Comparison of ENCODE assay signal across 1 cellular context in the genomic region with DNA sequence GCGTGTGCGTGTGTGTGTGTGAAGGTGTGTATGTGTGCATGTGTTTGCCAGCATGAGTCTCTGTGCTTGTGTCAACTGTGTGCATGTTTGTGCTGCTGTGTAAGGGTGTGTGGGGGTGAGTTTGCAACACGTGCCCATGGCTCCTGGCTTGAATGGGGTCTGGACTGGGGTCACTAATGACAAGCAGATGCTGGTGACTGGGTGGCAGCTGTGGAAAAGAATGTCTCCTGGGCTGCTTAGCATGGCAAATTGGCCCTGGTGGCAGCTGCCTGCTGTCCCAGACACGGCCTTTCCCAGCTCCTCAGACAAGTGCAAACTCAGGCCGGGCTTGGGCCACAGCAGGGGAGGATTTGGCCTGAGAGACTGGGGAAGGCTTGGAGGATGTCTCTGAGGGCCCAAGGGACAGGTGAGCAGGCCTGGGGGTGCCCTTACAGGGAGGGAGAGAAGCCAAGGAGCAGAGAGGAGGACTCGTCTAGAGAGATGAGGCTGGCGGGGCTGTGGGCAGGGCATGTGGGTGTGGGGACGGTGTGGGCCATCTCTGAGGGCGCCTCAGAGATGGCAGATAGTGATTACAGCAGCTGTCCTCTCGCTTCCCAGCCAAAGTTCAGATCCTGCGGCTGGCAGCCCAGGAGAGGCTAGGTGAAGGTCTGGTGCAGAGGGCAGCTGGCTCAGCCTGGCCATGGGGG.
TF ChIP-seq lines count a peak whose summit lies in the region.

No MANE protein-coding gene starts in this region.

TF ChIP-seq in K562, 482 proteins besides CTCF, POLR2A, EP300 and RAD21 (continues in another document):
- TF ChIP-seq, protein P1, sequence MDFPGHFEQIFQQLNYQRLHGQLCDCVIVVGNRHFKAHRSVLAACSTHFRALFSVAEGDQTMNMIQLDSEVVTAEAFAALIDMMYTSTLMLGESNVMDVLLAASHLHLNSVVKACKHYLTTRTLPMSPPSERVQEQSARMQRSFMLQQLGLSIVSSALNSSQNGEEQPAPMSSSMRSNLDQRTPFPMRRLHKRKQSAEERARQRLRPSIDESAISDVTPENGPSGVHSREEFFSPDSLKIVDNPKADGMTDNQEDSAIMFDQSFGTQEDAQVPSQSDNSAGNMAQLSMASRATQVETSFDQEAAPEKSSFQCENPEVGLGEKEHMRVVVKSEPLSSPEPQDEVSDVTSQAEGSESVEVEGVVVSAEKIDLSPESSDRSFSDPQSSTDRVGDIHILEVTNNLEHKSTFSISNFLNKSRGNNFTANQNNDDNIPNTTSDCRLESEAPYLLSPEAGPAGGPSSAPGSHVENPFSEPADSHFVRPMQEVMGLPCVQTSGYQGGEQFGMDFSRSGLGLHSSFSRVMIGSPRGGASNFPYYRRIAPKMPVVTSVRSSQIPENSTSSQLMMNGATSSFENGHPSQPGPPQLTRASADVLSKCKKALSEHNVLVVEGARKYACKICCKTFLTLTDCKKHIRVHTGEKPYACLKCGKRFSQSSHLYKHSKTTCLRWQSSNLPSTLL (IDR thresholded peaks at IDR 0.05) = no peak
- TF ChIP-seq OTX1 (CRISPR knock-in tag; IDR thresholded peaks at IDR 0.05) = no peak
- TF ChIP-seq NRF1 (conservative IDR thresholded peaks at IDR 0.05 in 1 of 2, IDR thresholded peaks at IDR 0.05 in 1 of 2) = no peak
- TF ChIP-seq, protein P2, sequence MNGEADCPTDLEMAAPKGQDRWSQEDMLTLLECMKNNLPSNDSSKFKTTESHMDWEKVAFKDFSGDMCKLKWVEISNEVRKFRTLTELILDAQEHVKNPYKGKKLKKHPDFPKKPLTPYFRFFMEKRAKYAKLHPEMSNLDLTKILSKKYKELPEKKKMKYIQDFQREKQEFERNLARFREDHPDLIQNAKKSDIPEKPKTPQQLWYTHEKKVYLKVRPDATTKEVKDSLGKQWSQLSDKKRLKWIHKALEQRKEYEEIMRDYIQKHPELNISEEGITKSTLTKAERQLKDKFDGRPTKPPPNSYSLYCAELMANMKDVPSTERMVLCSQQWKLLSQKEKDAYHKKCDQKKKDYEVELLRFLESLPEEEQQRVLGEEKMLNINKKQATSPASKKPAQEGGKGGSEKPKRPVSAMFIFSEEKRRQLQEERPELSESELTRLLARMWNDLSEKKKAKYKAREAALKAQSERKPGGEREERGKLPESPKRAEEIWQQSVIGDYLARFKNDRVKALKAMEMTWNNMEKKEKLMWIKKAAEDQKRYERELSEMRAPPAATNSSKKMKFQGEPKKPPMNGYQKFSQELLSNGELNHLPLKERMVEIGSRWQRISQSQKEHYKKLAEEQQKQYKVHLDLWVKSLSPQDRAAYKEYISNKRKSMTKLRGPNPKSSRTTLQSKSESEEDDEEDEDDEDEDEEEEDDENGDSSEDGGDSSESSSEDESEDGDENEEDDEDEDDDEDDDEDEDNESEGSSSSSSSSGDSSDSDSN (IDR thresholded peaks at IDR 0.05; ENCODE audit: borderline replicate concordance in 1 of 2, low read depth in 2 of 2, low read length in 2 of 2) = no peak
- TF ChIP-seq, protein P3, sequence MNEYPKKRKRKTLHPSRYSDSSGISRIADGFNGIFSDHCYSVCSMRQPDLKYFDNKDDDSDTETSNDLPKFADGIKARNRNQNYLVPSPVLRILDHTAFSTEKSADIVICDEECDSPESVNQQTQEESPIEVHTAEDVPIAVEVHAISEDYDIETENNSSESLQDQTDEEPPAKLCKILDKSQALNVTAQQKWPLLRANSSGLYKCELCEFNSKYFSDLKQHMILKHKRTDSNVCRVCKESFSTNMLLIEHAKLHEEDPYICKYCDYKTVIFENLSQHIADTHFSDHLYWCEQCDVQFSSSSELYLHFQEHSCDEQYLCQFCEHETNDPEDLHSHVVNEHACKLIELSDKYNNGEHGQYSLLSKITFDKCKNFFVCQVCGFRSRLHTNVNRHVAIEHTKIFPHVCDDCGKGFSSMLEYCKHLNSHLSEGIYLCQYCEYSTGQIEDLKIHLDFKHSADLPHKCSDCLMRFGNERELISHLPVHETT (CRISPR knock-in tag; conservative IDR thresholded peaks at IDR 0.05 in 1 of 2, IDR thresholded peaks at IDR 0.05 in 1 of 2) = no peak
- no peak for TF ChIP-seq ZNF780A (CRISPR knock-in tag; IDR thresholded peaks at IDR 0.05)
- 0 out of 2 replicates have a peak, but pooled peaks have one; percentile 18 for TF ChIP-seq LCOR (CRISPR knock-in tag; IDR thresholded peaks at IDR 0.05)
- TF ChIP-seq KAT8 (IDR thresholded peaks at IDR 0.05; ENCODE audit: low read depth) = no peak
- TF ChIP-seq RBM17 (IDR thresholded peaks at IDR 0.05; ENCODE audit: borderline replicate concordance, low read depth, low read length) = no peak
- TF ChIP-seq, protein P4, sequence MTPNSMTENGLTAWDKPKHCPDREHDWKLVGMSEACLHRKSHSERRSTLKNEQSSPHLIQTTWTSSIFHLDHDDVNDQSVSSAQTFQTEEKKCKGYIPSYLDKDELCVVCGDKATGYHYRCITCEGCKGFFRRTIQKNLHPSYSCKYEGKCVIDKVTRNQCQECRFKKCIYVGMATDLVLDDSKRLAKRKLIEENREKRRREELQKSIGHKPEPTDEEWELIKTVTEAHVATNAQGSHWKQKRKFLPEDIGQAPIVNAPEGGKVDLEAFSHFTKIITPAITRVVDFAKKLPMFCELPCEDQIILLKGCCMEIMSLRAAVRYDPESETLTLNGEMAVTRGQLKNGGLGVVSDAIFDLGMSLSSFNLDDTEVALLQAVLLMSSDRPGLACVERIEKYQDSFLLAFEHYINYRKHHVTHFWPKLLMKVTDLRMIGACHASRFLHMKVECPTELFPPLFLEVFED (CRISPR knock-in tag; conservative IDR thresholded peaks at IDR 0.05) = no peak
- TF ChIP-seq ZNF785 (CRISPR knock-in tag; IDR thresholded peaks at IDR 0.05) = no peak
- TF ChIP-seq, protein P5, sequence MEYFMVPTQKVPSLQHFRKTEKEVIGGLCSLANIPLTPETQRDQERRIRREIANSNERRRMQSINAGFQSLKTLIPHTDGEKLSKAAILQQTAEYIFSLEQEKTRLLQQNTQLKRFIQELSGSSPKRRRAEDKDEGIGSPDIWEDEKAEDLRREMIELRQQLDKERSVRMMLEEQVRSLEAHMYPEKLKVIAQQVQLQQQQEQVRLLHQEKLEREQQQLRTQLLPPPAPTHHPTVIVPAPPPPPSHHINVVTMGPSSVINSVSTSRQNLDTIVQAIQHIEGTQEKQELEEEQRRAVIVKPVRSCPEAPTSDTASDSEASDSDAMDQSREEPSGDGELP (CRISPR knock-in tag; IDR thresholded peaks at IDR 0.05; ENCODE audit: borderline replicate concordance) = 0 out of 2 replicates have a peak, but pooled peaks have one; percentile 27
- no peak for TF ChIP-seq SOX6 (IDR thresholded peaks at IDR 0.05)
- no peak for TF ChIP-seq NFYB (IDR thresholded peaks at IDR 0.05; ENCODE audit: extremely low read depth, insufficient read length)
- TF ChIP-seq MCM5 (IDR thresholded peaks at IDR 0.05; ENCODE audit: low read depth) = no peak
- TF ChIP-seq KAT2B (IDR thresholded peaks at IDR 0.05; ENCODE audit: low read depth, low read length) = no peak
- no peak for TF ChIP-seq CHCHD3 (CRISPR knock-in tag; IDR thresholded peaks at IDR 0.05)
- TF ChIP-seq CBX5 (IDR thresholded peaks at IDR 0.05; ENCODE audit: borderline replicate concordance, low read depth) = no peak
- TF ChIP-seq ARID1B (IDR thresholded peaks at IDR 0.05) = no peak
- TF ChIP-seq, protein P6, sequence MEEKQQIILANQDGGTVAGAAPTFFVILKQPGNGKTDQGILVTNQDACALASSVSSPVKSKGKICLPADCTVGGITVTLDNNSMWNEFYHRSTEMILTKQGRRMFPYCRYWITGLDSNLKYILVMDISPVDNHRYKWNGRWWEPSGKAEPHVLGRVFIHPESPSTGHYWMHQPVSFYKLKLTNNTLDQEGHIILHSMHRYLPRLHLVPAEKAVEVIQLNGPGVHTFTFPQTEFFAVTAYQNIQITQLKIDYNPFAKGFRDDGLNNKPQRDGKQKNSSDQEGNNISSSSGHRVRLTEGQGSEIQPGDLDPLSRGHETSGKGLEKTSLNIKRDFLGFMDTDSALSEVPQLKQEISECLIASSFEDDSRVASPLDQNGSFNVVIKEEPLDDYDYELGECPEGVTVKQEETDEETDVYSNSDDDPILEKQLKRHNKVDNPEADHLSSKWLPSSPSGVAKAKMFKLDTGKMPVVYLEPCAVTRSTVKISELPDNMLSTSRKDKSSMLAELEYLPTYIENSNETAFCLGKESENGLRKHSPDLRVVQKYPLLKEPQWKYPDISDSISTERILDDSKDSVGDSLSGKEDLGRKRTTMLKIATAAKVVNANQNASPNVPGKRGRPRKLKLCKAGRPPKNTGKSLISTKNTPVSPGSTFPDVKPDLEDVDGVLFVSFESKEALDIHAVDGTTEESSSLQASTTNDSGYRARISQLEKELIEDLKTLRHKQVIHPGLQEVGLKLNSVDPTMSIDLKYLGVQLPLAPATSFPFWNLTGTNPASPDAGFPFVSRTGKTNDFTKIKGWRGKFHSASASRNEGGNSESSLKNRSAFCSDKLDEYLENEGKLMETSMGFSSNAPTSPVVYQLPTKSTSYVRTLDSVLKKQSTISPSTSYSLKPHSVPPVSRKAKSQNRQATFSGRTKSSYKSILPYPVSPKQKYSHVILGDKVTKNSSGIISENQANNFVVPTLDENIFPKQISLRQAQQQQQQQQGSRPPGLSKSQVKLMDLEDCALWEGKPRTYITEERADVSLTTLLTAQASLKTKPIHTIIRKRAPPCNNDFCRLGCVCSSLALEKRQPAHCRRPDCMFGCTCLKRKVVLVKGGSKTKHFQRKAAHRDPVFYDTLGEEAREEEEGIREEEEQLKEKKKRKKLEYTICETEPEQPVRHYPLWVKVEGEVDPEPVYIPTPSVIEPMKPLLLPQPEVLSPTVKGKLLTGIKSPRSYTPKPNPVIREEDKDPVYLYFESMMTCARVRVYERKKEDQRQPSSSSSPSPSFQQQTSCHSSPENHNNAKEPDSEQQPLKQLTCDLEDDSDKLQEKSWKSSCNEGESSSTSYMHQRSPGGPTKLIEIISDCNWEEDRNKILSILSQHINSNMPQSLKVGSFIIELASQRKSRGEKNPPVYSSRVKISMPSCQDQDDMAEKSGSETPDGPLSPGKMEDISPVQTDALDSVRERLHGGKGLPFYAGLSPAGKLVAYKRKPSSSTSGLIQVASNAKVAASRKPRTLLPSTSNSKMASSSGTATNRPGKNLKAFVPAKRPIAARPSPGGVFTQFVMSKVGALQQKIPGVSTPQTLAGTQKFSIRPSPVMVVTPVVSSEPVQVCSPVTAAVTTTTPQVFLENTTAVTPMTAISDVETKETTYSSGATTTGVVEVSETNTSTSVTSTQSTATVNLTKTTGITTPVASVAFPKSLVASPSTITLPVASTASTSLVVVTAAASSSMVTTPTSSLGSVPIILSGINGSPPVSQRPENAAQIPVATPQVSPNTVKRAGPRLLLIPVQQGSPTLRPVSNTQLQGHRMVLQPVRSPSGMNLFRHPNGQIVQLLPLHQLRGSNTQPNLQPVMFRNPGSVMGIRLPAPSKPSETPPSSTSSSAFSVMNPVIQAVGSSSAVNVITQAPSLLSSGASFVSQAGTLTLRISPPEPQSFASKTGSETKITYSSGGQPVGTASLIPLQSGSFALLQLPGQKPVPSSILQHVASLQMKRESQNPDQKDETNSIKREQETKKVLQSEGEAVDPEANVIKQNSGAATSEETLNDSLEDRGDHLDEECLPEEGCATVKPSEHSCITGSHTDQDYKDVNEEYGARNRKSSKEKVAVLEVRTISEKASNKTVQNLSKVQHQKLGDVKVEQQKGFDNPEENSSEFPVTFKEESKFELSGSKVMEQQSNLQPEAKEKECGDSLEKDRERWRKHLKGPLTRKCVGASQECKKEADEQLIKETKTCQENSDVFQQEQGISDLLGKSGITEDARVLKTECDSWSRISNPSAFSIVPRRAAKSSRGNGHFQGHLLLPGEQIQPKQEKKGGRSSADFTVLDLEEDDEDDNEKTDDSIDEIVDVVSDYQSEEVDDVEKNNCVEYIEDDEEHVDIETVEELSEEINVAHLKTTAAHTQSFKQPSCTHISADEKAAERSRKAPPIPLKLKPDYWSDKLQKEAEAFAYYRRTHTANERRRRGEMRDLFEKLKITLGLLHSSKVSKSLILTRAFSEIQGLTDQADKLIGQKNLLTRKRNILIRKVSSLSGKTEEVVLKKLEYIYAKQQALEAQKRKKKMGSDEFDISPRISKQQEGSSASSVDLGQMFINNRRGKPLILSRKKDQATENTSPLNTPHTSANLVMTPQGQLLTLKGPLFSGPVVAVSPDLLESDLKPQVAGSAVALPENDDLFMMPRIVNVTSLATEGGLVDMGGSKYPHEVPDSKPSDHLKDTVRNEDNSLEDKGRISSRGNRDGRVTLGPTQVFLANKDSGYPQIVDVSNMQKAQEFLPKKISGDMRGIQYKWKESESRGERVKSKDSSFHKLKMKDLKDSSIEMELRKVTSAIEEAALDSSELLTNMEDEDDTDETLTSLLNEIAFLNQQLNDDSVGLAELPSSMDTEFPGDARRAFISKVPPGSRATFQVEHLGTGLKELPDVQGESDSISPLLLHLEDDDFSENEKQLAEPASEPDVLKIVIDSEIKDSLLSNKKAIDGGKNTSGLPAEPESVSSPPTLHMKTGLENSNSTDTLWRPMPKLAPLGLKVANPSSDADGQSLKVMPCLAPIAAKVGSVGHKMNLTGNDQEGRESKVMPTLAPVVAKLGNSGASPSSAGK (IDR thresholded peaks at IDR 0.05) = no peak
- TF ChIP-seq, protein P7, sequence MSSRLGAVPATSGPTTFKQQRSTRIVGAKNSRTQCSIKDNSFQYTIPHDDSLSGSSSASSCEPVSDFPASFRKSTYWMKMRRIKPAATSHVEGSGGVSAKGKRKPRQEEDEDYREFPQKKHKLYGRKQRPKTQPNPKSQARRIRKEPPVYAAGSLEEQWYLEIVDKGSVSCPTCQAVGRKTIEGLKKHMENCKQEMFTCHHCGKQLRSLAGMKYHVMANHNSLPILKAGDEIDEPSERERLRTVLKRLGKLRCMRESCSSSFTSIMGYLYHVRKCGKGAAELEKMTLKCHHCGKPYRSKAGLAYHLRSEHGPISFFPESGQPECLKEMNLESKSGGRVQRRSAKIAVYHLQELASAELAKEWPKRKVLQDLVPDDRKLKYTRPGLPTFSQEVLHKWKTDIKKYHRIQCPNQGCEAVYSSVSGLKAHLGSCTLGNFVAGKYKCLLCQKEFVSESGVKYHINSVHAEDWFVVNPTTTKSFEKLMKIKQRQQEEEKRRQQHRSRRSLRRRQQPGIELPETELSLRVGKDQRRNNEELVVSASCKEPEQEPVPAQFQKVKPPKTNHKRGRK (tag; IDR thresholded peaks at IDR 0.05) = no peak
- TF ChIP-seq, protein P8, sequence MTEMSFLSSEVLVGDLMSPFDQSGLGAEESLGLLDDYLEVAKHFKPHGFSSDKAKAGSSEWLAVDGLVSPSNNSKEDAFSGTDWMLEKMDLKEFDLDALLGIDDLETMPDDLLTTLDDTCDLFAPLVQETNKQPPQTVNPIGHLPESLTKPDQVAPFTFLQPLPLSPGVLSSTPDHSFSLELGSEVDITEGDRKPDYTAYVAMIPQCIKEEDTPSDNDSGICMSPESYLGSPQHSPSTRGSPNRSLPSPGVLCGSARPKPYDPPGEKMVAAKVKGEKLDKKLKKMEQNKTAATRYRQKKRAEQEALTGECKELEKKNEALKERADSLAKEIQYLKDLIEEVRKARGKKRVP (CRISPR knock-in tag; IDR thresholded peaks at IDR 0.05) = no peak
- no peak for TF ChIP-seq ZFP36 (IDR thresholded peaks at IDR 0.05; ENCODE audit: low read depth, low read length, partially characterized antibody)
- peak; percentile 52; the same call in 1 of the 2 replicates for TF ChIP-seq ELF4 (CRISPR knock-in tag; IDR thresholded peaks at IDR 0.05)
- TF ChIP-seq TBP (optimal IDR thresholded peaks at IDR 0.05; ENCODE audit: low read depth, low read length) = no peak
- TF ChIP-seq RBM14 (IDR thresholded peaks at IDR 0.05; ENCODE audit: borderline replicate concordance, insufficient read depth, low read depth, low read length) = no peak
- no peak for TF ChIP-seq ZZZ3 (IDR thresholded peaks at IDR 0.05)
- no peak for TF ChIP-seq ZNF282 (CRISPR knock-in tag; IDR thresholded peaks at IDR 0.05)
- TF ChIP-seq DACH1 (IDR thresholded peaks at IDR 0.05; ENCODE audit: partially characterized antibody) = no peak
